Comparison of ENCODE assay signal across 10 cellular contexts in genomic region chr3:46214751-46215352, GRCh38. TPM values are rescaled to one million over a fixed set of nuclear protein-coding genes. Genes with fewer than 3 reads are reported as not detected.
DNase-seq lines count a peak whose midpoint lies in the region; ATAC-seq and TF ChIP-seq lines count a peak whose summit lies in the region.
"Had no signal": no experiment of that assay in that cellular context is flagged by ENCODE, and none has a peak within 500 bp of the region (broad histone marks: within the 10 kb centered on the region; RNA-seq: fewer than 3 reads in every experiment).

No MANE protein-coding gene starts in this region.

- DNase-seq in Kasumi-1 (lab: John Stamatoyannopoulos, UW) (peak; percentile 50 to 51), UCSD-AML1 (lab: John Stamatoyannopoulos, UW; ENCODE audit: unreplicated experiment) (peak; percentile 64), myocyte (ENCODE audit: low read depth) (peak; percentile 7), activated gamma-delta T cell (lab: John Stamatoyannopoulos, UW) (no peak), COLO668 (lab: John Stamatoyannopoulos, UW; ENCODE audit: unreplicated experiment) (no peak)
- DNase-seq: T-cell had no signal

- ATAC-seq in GM18873 (IDR thresholded peaks at IDR 0.05; ENCODE audit: low FRiP score, unreplicated experiment) = no peak
- no peak for ATAC-seq in HG03097 (IDR thresholded peaks at IDR 0.05; ENCODE audit: low FRiP score, unreplicated experiment)
- ATAC-seq: T-cell had no signal

- TF ChIP-seq CTCF in GM12872 (IDR thresholded peaks at IDR 0.05; ENCODE audit: insufficient read depth, low read depth, low read length) = peak; percentile 81

RNA-seq across cellular contexts. Expression of gene CCR1, which starts 6.7 kb away (rescaled TPM):
- total RNA-seq in myocyte = 0.53 and 0.57 TPM in 2 replicates
- polyA plus RNA-seq in myocyte (2012) = 0.05 TPM
- polyA plus RNA-seq: neural cell had no signal

RNA-seq across cellular contexts. Expression of gene CCR3, which starts 27.4 kb away (rescaled TPM):
- 0.10 TPM in 1 of 2 replicates, not detected in the other for total RNA-seq in myocyte
- polyA plus RNA-seq in myocyte (2012) = 0.04 TPM
- polyA plus RNA-seq: neural cell had no signal

Comparison
In these comparisons a context has a peak if more than half of its experiments do, and no peak if none do; other contexts are left out.
1. DNase-seq: peak in Kasumi-1 (2 of 2), UCSD-AML1 (single experiment) and myocyte (single experiment); none in activated gamma-delta T cell (single experiment) and COLO668 (single experiment).